ENCODE assay signal across 16 cellular contexts in genomic region chr3:169822091-169822490, GRCh38.
DNase-seq lines count a peak whose midpoint lies in the region; ATAC-seq lines count a peak whose summit lies in the region.
"Had no signal": no experiment of that assay in that cellular context is flagged by ENCODE, and none has a peak within 500 bp of the region (broad histone marks: within the 10 kb centered on the region; RNA-seq: fewer than 3 reads in every experiment).

No MANE protein-coding gene starts in this region.

- DNase-seq in DMS153 (lab: John Stamatoyannopoulos, UW): peak; percentile 31
- no peak for DNase-seq in DMS153 treated with DMSO at 0.1 percent for 48 hours (lab: John Stamatoyannopoulos, UW; ENCODE audit: unreplicated experiment)
- peak; percentile 66 for DNase-seq in DMS79 (lab: John Stamatoyannopoulos, UW)
- peak; percentile 6 for DNase-seq in NCI-H510A (lab: John Stamatoyannopoulos, UW)
- DNase-seq in SW480 (ENCODE audit: low spot score): peak; percentile 13
- DNase-seq: BE2C; CD4-positive, alpha-beta memory T cell; HCEC 1CT; NCI-H1436; NCI-H2081; NCI-H446; SHP77 treated with DMSO at 0.1 percent for 48 hours had no signal

- ATAC-seq in GM18498 (IDR thresholded peaks at IDR 0.05; ENCODE audit: unreplicated experiment) (no peak), GM21528 (IDR thresholded peaks at IDR 0.05; ENCODE audit: low FRiP score, unreplicated experiment) (no peak), HG02884 (IDR thresholded peaks at IDR 0.05; ENCODE audit: unreplicated experiment) (no peak)
- ATAC-seq: SK-N-SH treated with all-trans-retinoic acid at 6 μM for 48 hours had no signal
